17 cellular contexts compared by ENCODE assay signal in genomic region chr7:20835111-20835750, GRCh38. TPM values are rescaled to one million over a fixed set of nuclear protein-coding genes. Genes with fewer than 3 reads are reported as not detected.
A peak's percentile ranks its signal among the peaks of the same experiment; 100 is the strongest.
DNase-seq lines count a peak whose midpoint lies in the region; ATAC-seq and TF ChIP-seq lines count a peak whose summit lies in the region.
"Had no signal": no experiment of that assay in that cellular context is flagged by ENCODE, and none has a peak within 500 bp of the region (broad histone marks: within the 10 kb centered on the region; RNA-seq: fewer than 3 reads in every experiment).

No MANE protein-coding gene starts in this region.

- DNase-seq in Caco-2 = peak; percentile 64 to 66
- peak; percentile 55 for DNase-seq in H7
- DNase-seq in WTC11 (ENCODE audit: low spot score) = peak; percentile 58
- no peak for DNase-seq in naive thymus-derived CD8-positive, alpha-beta T cell
- DNase-seq: C1 segment of cervical spinal cord; NCI-H1694 treated with DMSO at 0.1 percent for 48 hours; NCI-H345; NCI-H526; NK-92 treated with Interleukin-12 subunit alpha and Interleukin-12 subunit beta, amount 100 ng/mL, for 24 hours; RPMI8226 had no signal

- TF ChIP-seq CTCF in Caco-2 (IDR thresholded peaks at IDR 0.05; ENCODE audit: insufficient read depth in 1 of 2, low read depth in 1 of 2, low read length in 1 of 2, severe bottlenecking in 1 of 2, unreplicated experiment in 1 of 2) (no peak), WTC11 (IDR thresholded peaks at IDR 0.05) (no peak)

- H3K27ac Mint-ChIP-seq in Caco-2 (ENCODE audit: unreplicated experiment) (no peak overlapping the region), WTC11 (peak overlapping the region; percentile 84)
- H3K27ac Mint-ChIP-seq in naive thymus-derived CD8-positive, alpha-beta T cell = no peak overlapping the region
- H3K27ac Mint-ChIP-seq: IgD-negative memory B cell had no signal

- H3K9me3 Mint-ChIP-seq in Caco-2 (ENCODE audit: unreplicated experiment) (no peaks in the 10 kb centered on the region), WTC11 (no peaks in the 10 kb centered on the region)
- peaks cover 0 to 2% (median 0%) of the 10 kb centered on the region in 9 donors for H3K9me3 Mint-ChIP-seq in naive thymus-derived CD8-positive, alpha-beta T cell

- no peaks in the 10 kb centered on the region for H3K27me3 ChIP-seq in Caco-2 (replicated peaks; ENCODE audit: control insufficient read depth, insufficient read depth, low read length)
- H3K27me3 ChIP-seq in H7 (ENCODE audit: control insufficient read depth, insufficient read depth, low read length) = no peaks in the 10 kb centered on the region
- H3K27me3 ChIP-seq in iPS-20b (ENCODE audit: insufficient read depth, low read length) = no peaks in the 10 kb centered on the region
- H3K27me3 ChIP-seq: SJSA1 had no signal

- peak overlapping the region; percentile 68 for H3K4me3 Mint-ChIP-seq in Caco-2 (ENCODE audit: unreplicated experiment)
- peak overlapping the region; percentile 62 for H3K4me3 Mint-ChIP-seq in WTC11
- no peak overlapping the region for H3K4me3 Mint-ChIP-seq in naive thymus-derived CD8-positive, alpha-beta T cell
- H3K4me3 Mint-ChIP-seq: IgD-negative memory B cell had no signal

- no peak overlapping the region for H3K27ac ChIP-seq in iPS-20b (ENCODE audit: low read length)
- H3K27ac ChIP-seq: SJSA1 had no signal

- H3K36me3 Mint-ChIP-seq in Caco-2 (ENCODE audit: insufficient read depth, unreplicated experiment) (no peaks in the 10 kb centered on the region), WTC11 (no peaks in the 10 kb centered on the region)
- H3K36me3 Mint-ChIP-seq in naive thymus-derived CD8-positive, alpha-beta T cell = no peaks in the 10 kb centered on the region
- H3K36me3 Mint-ChIP-seq: IgD-negative memory B cell had no signal

- H3K4me3 ChIP-seq in Caco-2 (ENCODE audit: low read depth, low read length) (peak overlapping the region; percentile 29), H7 (ENCODE audit: insufficient read depth, low read depth, low read length) (peak overlapping the region; percentile 27), iPS-20b (ENCODE audit: low read length) (peak overlapping the region; percentile 38; the same call in 1 of the 2 replicates)
- H3K4me3 ChIP-seq: SJSA1 had no signal

- intact Hi-C loops in Caco-2 (cut with micrococcal nuclease; ENCODE audit: unreplicated experiment) = loop anchor here (2.0 to 10.0 kb wide), 2 partner anchors 190 to 420 kb away; no protein-coding TSS in a partner anchor

- no peaks in the 10 kb centered on the region for H3K36me3 ChIP-seq in Caco-2 (ENCODE audit: control insufficient read depth, insufficient read depth, low read length)
- no peaks in the 10 kb centered on the region for H3K36me3 ChIP-seq in H7 (replicated peaks; ENCODE audit: control insufficient read depth, insufficient read depth, low read length)
- H3K36me3 ChIP-seq in iPS-20b (ENCODE audit: insufficient read depth, low read depth, low read length) = no peaks in the 10 kb centered on the region
- H3K36me3 ChIP-seq: SJSA1 had no signal

- H3K27me3 Mint-ChIP-seq in Caco-2 (ENCODE audit: insufficient read depth, unreplicated experiment) (peaks cover 3% of the 10 kb centered on the region), WTC11 (ENCODE audit: low read depth) (no peaks in the 10 kb centered on the region)
- peaks cover under 1 to 12% (median 5%) of the 10 kb centered on the region in 5 donors for H3K27me3 Mint-ChIP-seq in naive thymus-derived CD8-positive, alpha-beta T cell

- H3K4me1 Mint-ChIP-seq in Caco-2 (ENCODE audit: low read depth, unreplicated experiment) = peaks cover 12% of the 10 kb centered on the region
- H3K4me1 Mint-ChIP-seq in WTC11 = peaks cover 30% of the 10 kb centered on the region
- no peaks in the 10 kb centered on the region for H3K4me1 Mint-ChIP-seq in naive thymus-derived CD8-positive, alpha-beta T cell
- H3K4me1 Mint-ChIP-seq: IgD-negative memory B cell had no signal

- H3K4me1 ChIP-seq in Caco-2 (no peaks in the 10 kb centered on the region), iPS-20b (ENCODE audit: insufficient read depth, low read length) (peaks cover 11% of the 10 kb centered on the region; the same call in 1 of the 2 replicates)
- H3K4me1 ChIP-seq: SJSA1 had no signal

- POLR2A ChIA-PET in Caco-2 (lab: Charles Lee) (interaction anchor here (0.6 kb wide), 1 partner anchor 50 kb away, joined by 3 read pairs; no protein-coding TSS in a partner anchor), WTC11 (lab: Charles Lee) (interaction anchor here (0.8 to 1.5 kb wide), 2 partner anchors 49 to 57 kb away, joined by 3 to 10 read pairs; partner anchors contain the start of gene SP8)
- POLR2A ChIA-PET in naive thymus-derived CD8-positive, alpha-beta T cell (lab: Charles Lee) = no interaction called here

- no TSS peak for BruUV-seq in Caco-2 (replicated peaks; lab: Mats Ljungman, UMichigan)

- no peak overlapping the region for H3K9ac ChIP-seq in iPS-20b (ENCODE audit: low read depth, low read length)

- CTCF ChIA-PET in Caco-2 (lab: Charles Lee) (interaction anchor here (0.6 to 1.5 kb wide), 4 partner anchors 48 to 419 kb away, joined by 3 to 6 read pairs (median 3); partner anchors contain the start of gene SP8), WTC11 (lab: Charles Lee) (interaction anchor here (0.8 to 2.3 kb wide), 9 partner anchors 9 to 419 kb away, joined by 3 to 14 read pairs (median 3); partner anchors contain the start of gene SP8)

- ATAC-seq in WTC11 = peak; percentile 88
- ATAC-seq in HG03432 (IDR thresholded peaks at IDR 0.05; ENCODE audit: unreplicated experiment) = no peak
- ATAC-seq in HG02623 (IDR thresholded peaks at IDR 0.05; ENCODE audit: unreplicated experiment) = no peak
- ATAC-seq in naive thymus-derived CD8-positive, alpha-beta T cell = no peak
- no peak for ATAC-seq in GM21717 (IDR thresholded peaks at IDR 0.05; ENCODE audit: unreplicated experiment)

- no peaks in the 10 kb centered on the region for H3K9me3 ChIP-seq in Caco-2
- H3K9me3 ChIP-seq in iPS-20b (ENCODE audit: insufficient read depth, low read depth, low read length) = no peaks in the 10 kb centered on the region
- H3K9me3 ChIP-seq: SJSA1 had no signal

TF ChIP-seq in WTC11, 78 proteins besides CTCF, POLR2A, EP300 and RAD21 (continues in another document):
- no peak for TF ChIP-seq ZNF671 (CRISPR knock-in tag; IDR thresholded peaks at IDR 0.05)
- TF ChIP-seq, protein P1, sequence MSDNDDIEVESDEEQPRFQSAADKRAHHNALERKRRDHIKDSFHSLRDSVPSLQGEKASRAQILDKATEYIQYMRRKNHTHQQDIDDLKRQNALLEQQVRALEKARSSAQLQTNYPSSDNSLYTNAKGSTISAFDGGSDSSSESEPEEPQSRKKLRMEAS (CRISPR knock-in tag; IDR thresholded peaks at IDR 0.05) = peak; percentile 48
- TF ChIP-seq E2F1 (CRISPR knock-in tag; IDR thresholded peaks at IDR 0.05) = no peak
- TF ChIP-seq, protein P2, sequence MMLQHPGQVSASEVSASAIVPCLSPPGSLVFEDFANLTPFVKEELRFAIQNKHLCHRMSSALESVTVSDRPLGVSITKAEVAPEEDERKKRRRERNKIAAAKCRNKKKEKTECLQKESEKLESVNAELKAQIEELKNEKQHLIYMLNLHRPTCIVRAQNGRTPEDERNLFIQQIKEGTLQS (CRISPR knock-in tag; conservative IDR thresholded peaks at IDR 0.05) = no peak
- TF ChIP-seq EMX1 (CRISPR knock-in tag; IDR thresholded peaks at IDR 0.05) = no peak
- TF ChIP-seq HMGA2 (CRISPR knock-in tag; IDR thresholded peaks at IDR 0.05) = no peak
- no peak for TF ChIP-seq ZNF532 (CRISPR knock-in tag; IDR thresholded peaks at IDR 0.05; ENCODE audit: borderline replicate concordance)
- TF ChIP-seq SP1 (CRISPR knock-in tag; conservative IDR thresholded peaks at IDR 0.05) = 0 out of 2 replicates have a peak, but pooled peaks have one; percentile 27

RNA-seq across cellular contexts. Expression of gene SP8, which starts 48.5 kb away (rescaled TPM):
- 13.2 and 13.3 TPM in 2 replicates for total RNA-seq in Caco-2 (2022)
- total RNA-seq in H7 (2014; rRNA removed; shearing (Covaris generic)) = 44.9 and 59.2 TPM in 2 replicates
- 44.1 to 63.6 TPM (median 45.9 TPM) in 3 replicates for total RNA-seq in WTC11 (2021)
- not detected for total RNA-seq in naive thymus-derived CD8-positive, alpha-beta T cell
- not detected for polyA plus RNA-seq in naive thymus-derived CD8-positive, alpha-beta T cell
- total RNA-seq: A673, SJSA1 had no signal
- polyA plus RNA-seq: IgD-negative memory B cell had no signal

Comparison
In these comparisons a context has a peak if more than half of its experiments do, and no peak if none do; other contexts are left out.
1. DNase-seq: peak in Caco-2 (2 of 2), H7 (single experiment) and WTC11 (single experiment); none in naive thymus-derived CD8-positive, alpha-beta T cell (0 of 10).
2. H3K4me3 Mint-ChIP-seq: peak in Caco-2 (single experiment) and WTC11 (single experiment); none in naive thymus-derived CD8-positive, alpha-beta T cell (0 of 10).
3. RNA of gene SP8, which starts 48.5 kb away (total RNA-seq): 44.1 to 63.6 TPM in WTC11, 44.9 to 59.2 TPM in H7 and 13.2 to 13.3 TPM in Caco-2; not detected in naive thymus-derived CD8-positive, alpha-beta T cell; every median in the first group is over 10 times any median in the second.
4. Peak in every context shown above with its lines, with median percentiles within 50 percentile points of each other: H3K4me3 ChIP-seq.